In genomic region chr14:105487986-105488777, GRCh38 we compare ENCODE assay signal across 8 cellular contexts. TPM values are rescaled to one million over a fixed set of nuclear protein-coding genes. Genes with fewer than 3 reads are reported as not detected.
DNase-seq lines count a peak whose midpoint lies in the region; ATAC-seq and TF ChIP-seq lines count a peak whose summit lies in the region.

No MANE protein-coding gene starts in this region.

- H3K23me2 ChIP-seq in H9 (ENCODE audit: insufficient read length, low read depth, low read length, poor library complexity, severe bottlenecking), result peaks cover 6% of the 10 kb centered on the region

- H4K5ac ChIP-seq in H9 (ENCODE audit: insufficient read length, low read depth, low read length), result no peak overlapping the region

- no peak overlapping the region for H4K8ac ChIP-seq in H9 (replicated peaks; ENCODE audit: insufficient read length, low read depth, low read length)

- POLR2A ChIA-PET in activated CD8-positive, alpha-beta T cell treated with anti-CD3 and anti-CD28 coated beads for 36 hours (lab: Charles Lee), result interaction anchor here (0.5 to 3.3 kb wide), 3 partner anchors 20 to 91 kb away, joined by 3 to 11 read pairs (median 3); no protein-coding TSS in a partner anchor

- no CpG with 5 or more reads among the region's 26 CpGs for WGBS in H9 (ENCODE audit: extremely low coverage, insufficient read length, low lambda C conversion rate)

- H3K36me3 Mint-ChIP-seq in H9 (ENCODE audit: insufficient read depth in 1 of 3, low read depth in 3 of 3), result peaks cover 0 to under 1% (median 0%) of the 10 kb centered on the region in 3 experiments; a peak in 2 of 7 replicates
- no peaks in the 10 kb centered on the region for H3K36me3 Mint-ChIP-seq in activated CD8-positive, alpha-beta T cell treated with anti-CD3 and anti-CD28 coated beads for 36 hours (ENCODE audit: low read depth)

- H2BK120ac ChIP-seq in H9 (ENCODE audit: low read depth, low read length, poor library complexity, severe bottlenecking), result no peak overlapping the region

- H3K4me1 Mint-ChIP-seq in H9, result peaks cover 4 to 14% of the 10 kb centered on the region in 2 experiments
- peaks cover 33% of the 10 kb centered on the region for H3K4me1 Mint-ChIP-seq in activated CD8-positive, alpha-beta T cell treated with anti-CD3 and anti-CD28 coated beads for 36 hours (ENCODE audit: low read depth)

- H3K36me3 ChIP-seq in iPS-15b (ENCODE audit: control insufficient read depth, insufficient read depth, low read length), result peaks cover 5% of the 10 kb centered on the region

- H3K9ac ChIP-seq in H9 (ENCODE audit: extremely low read depth, insufficient read length, low read length) (no peak overlapping the region), iPS-15b (ENCODE audit: low read depth, low read length) (no peak overlapping the region)

- CTCF ChIA-PET in activated CD8-positive, alpha-beta T cell treated with anti-CD3 and anti-CD28 coated beads for 36 hours (lab: Charles Lee), result interaction anchor here (1.2 to 3.2 kb wide), 2 partner anchors 13 to 116 kb away, joined by 4 to 84 read pairs; no protein-coding TSS in a partner anchor

- no peaks in the 10 kb centered on the region for H3K4me1 ChIP-seq in H9 (ENCODE audit: insufficient read depth, low read length)
- H3K4me1 ChIP-seq in iPS-15b (ENCODE audit: control insufficient read depth, insufficient read depth, low read length), result no peaks in the 10 kb centered on the region

- no peak overlapping the region for H3K4me2 ChIP-seq in H9 (ENCODE audit: insufficient read depth, insufficient read length, low read length)

- no peak for TF ChIP-seq CTCF in H9 (conservative IDR thresholded peaks at IDR 0.05)
- no peak for TF ChIP-seq CTCF in activated CD8-positive, alpha-beta T cell treated with anti-CD3 and anti-CD28 coated beads for 36 hours (IDR thresholded peaks at IDR 0.05)

- in situ Hi-C loops in KBM-7 (cut with MboI; ENCODE audit: low pct_unique_long_range_greater_than_20kb, low sequenced_read_pairs), result no loop called here

- H2AK5ac ChIP-seq in H9 (ENCODE audit: insufficient read length, low read length), result no peak overlapping the region

- no peaks in the 10 kb centered on the region for H3K79me2 ChIP-seq in H9 (ENCODE audit: insufficient read depth, low read length)

- H3K9me3 ChIP-seq in H9 (ENCODE audit: control insufficient read depth, low read depth, low read length), result no peaks in the 10 kb centered on the region
- H3K9me3 ChIP-seq in iPS-15b (ENCODE audit: control insufficient read depth, insufficient read depth, low read length), result no peaks in the 10 kb centered on the region

- no peak overlapping the region for H2BK20ac ChIP-seq in H9 (ENCODE audit: low read depth, low read length, poor library complexity, severe bottlenecking)

- no peak overlapping the region for H3T11ph ChIP-seq in H9 (ENCODE audit: low read length)

- peaks cover 0 to 4% of the 10 kb centered on the region in 2 experiments; a peak in 1 of 5 replicates for H3K9me3 Mint-ChIP-seq in H9
- no peaks in the 10 kb centered on the region for H3K9me3 Mint-ChIP-seq in activated CD8-positive, alpha-beta T cell treated with anti-CD3 and anti-CD28 coated beads for 36 hours

- no peak overlapping the region for H3K56ac ChIP-seq in H9 (ENCODE audit: insufficient read length, low read depth, low read length)

- no peak for ATAC-seq in activated CD8-positive, alpha-beta T cell treated with anti-CD3 and anti-CD28 coated beads for 36 hours

- peaks cover 57% of the 10 kb centered on the region for H3K27me3 Mint-ChIP-seq in H9 (ENCODE audit: low read depth)
- H3K27me3 Mint-ChIP-seq in activated CD8-positive, alpha-beta T cell treated with anti-CD3 and anti-CD28 coated beads for 36 hours, result no peaks in the 10 kb centered on the region

- no peaks in the 10 kb centered on the region for H3K79me1 ChIP-seq in H9 (ENCODE audit: insufficient read depth, low read depth, low read length, poor library complexity, severe bottlenecking)

- H4K20me1 ChIP-seq in H9 (ENCODE audit: control insufficient read depth, insufficient read depth, insufficient read length), result no peaks in the 10 kb centered on the region

- no peak overlapping the region for H3K27ac ChIP-seq in H9 (ENCODE audit: insufficient read length, low read depth, low read length)

- intact Hi-C loops in activated CD8-positive, alpha-beta T cell treated with anti-CD3 and anti-CD28 coated beads for 36 hours (cut with micrococcal nuclease), result loop anchor here (5.0 kb wide), 1 partner anchor 116 kb away; no protein-coding TSS in a partner anchor

- no peak overlapping the region for H2BK5ac ChIP-seq in H9 (ENCODE audit: insufficient read length, low read length)

- no peak overlapping the region for H3K14ac ChIP-seq in H9 (ENCODE audit: insufficient read depth, low read length)

- H2AFZ ChIP-seq in H9 (ENCODE audit: low read length), result no peak overlapping the region

- H3K4me3 ChIP-seq in iPS-15b (ENCODE audit: low read depth, low read length), result peak overlapping the region; percentile 22

- no peak overlapping the region for H3K27ac Mint-ChIP-seq in H9
- peak overlapping the region; percentile 66 for H3K27ac Mint-ChIP-seq in activated CD8-positive, alpha-beta T cell treated with anti-CD3 and anti-CD28 coated beads for 36 hours

- no peak overlapping the region for H3K18ac ChIP-seq in H9 (ENCODE audit: insufficient read length, low read depth, low read length)

- H3K23ac ChIP-seq in H9 (ENCODE audit: insufficient read length, low read depth, low read length), result no peak overlapping the region

- H3K4me3 Mint-ChIP-seq in H9, result peak overlapping the region; percentile 12 to 56; a peak in 3 of 5 replicates
- peak overlapping the region; percentile 75 for H3K4me3 Mint-ChIP-seq in activated CD8-positive, alpha-beta T cell treated with anti-CD3 and anti-CD28 coated beads for 36 hours

- H3K4ac ChIP-seq in H9 (ENCODE audit: low read depth, low read length), result no peak overlapping the region

- DNase-seq in H9 (no peak), KBM-7 (no peak), NCI-H1417 (lab: John Stamatoyannopoulos, UW) (no peak), AG08396 (ENCODE audit: low spot score) (no peak)
- DNase-seq in activated CD8-positive, alpha-beta T cell treated with anti-CD3 and anti-CD28 coated beads for 36 hours, result peak; percentile 46
- peak; percentile 27 for DNase-seq in stimulated activated naive CD4-positive, alpha-beta T cell treated with Interleukin-2 at 50 U/mL for 16 hours (lab: John Stamatoyannopoulos, UW)
- DNase-seq in stimulated activated CD4-positive, alpha-beta T cell treated with anti-CD3 and anti-CD28 coated beads, Interleukin-4, amount 100 ng/mL, for 1 hour, result no peak

- H3K27me3 ChIP-seq in H9 (ENCODE audit: insufficient read depth, low read length) (peaks cover 26% of the 10 kb centered on the region; the same call in 1 of the 2 replicates), iPS-15b (ENCODE audit: control insufficient read depth, insufficient read depth, low read length) (peaks cover 43% of the 10 kb centered on the region)

- H2BK15ac ChIP-seq in H9 (ENCODE audit: low read depth, low read length), result no peak overlapping the region

- no peak overlapping the region for H4K91ac ChIP-seq in H9 (ENCODE audit: insufficient read length, low read depth, low read length)

- no peak overlapping the region for H2BK12ac ChIP-seq in H9 (ENCODE audit: insufficient read length, low read depth, low read length)

RNA-seq across cellular contexts. Expression of gene CRIP1, which starts 1.5 kb away (rescaled TPM):
- 6.9 and 8.8 TPM in 2 replicates for total RNA-seq in H9 (2021)
- 10 to 100 TPM; 93.9 to 95.7 TPM for total RNA-seq in activated CD8-positive, alpha-beta T cell treated with anti-CD3 and anti-CD28 coated beads for 36 hours

RNA-seq across cellular contexts. Expression of gene TEDC1, which starts 2.9 kb away (rescaled TPM):
- 26.2 TPM in 2 replicates for total RNA-seq in H9 (2021)
- 10 to 100 TPM; 30.1 to 31.1 TPM for total RNA-seq in activated CD8-positive, alpha-beta T cell treated with anti-CD3 and anti-CD28 coated beads for 36 hours

RNA-seq across cellular contexts. Expression of gene CRIP2, which starts 13.6 kb away (rescaled TPM):
- total RNA-seq in H9 (2021), result 5.7 and 7.2 TPM in 2 replicates
- total RNA-seq in activated CD8-positive, alpha-beta T cell treated with anti-CD3 and anti-CD28 coated beads for 36 hours, result under 1 TPM in 1 of 2 experiments, not detected in 1; 0.45 TPM

RNA-seq across cellular contexts. Expression of gene TMEM121, which starts 38.2 kb away (rescaled TPM):
- 1.0 and 2.6 TPM in 2 replicates for total RNA-seq in H9 (2021)
- 10 to 100 TPM; 12.0 to 12.1 TPM for total RNA-seq in activated CD8-positive, alpha-beta T cell treated with anti-CD3 and anti-CD28 coated beads for 36 hours

Comparison
In these comparisons a context has a peak if more than half of its experiments do, and no peak if none do; other contexts are left out.
1. DNase-seq: peak in activated CD8-positive, alpha-beta T cell treated with anti-CD3 and anti-CD28 coated beads for 36 hours (single experiment) and stimulated activated naive CD4-positive, alpha-beta T cell treated with Interleukin-2 at 50 U/mL for 16 hours (single experiment); none in H9 (single experiment), KBM-7 (single experiment), NCI-H1417 (0 of 3), AG08396 (single experiment) and stimulated activated CD4-positive, alpha-beta T cell treated with anti-CD3 and anti-CD28 coated beads, Interleukin-4, amount 100 ng/mL, for 1 hour (single experiment).